1 cellular context compared by ENCODE assay signal in genomic region chr12:15880721-15881120, GRCh38.
TF ChIP-seq lines count a peak whose summit lies in the region.

No MANE protein-coding gene starts in this region.

TF ChIP-seq in WTC11, 78 proteins besides CTCF, POLR2A, EP300 and RAD21 (continued from another document):
- TF ChIP-seq, protein P1, sequence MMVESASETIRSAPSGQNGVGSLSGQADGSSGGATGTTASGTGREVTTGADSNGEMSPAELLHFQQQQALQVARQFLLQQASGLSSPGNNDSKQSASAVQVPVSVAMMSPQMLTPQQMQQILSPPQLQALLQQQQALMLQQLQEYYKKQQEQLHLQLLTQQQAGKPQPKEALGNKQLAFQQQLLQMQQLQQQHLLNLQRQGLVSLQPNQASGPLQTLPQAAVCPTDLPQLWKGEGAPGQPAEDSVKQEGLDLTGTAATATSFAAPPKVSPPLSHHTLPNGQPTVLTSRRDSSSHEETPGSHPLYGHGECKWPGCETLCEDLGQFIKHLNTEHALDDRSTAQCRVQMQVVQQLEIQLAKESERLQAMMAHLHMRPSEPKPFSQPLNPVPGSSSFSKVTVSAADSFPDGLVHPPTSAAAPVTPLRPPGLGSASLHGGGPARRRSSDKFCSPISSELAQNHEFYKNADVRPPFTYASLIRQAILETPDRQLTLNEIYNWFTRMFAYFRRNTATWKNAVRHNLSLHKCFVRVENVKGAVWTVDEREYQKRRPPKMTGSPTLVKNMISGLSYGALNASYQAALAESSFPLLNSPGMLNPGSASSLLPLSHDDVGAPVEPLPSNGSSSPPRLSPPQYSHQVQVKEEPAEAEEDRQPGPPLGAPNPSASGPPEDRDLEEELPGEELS (CRISPR knock-in tag; IDR thresholded peaks at IDR 0.05) = no peak
- TF ChIP-seq ZNF232 (CRISPR knock-in tag; IDR thresholded peaks at IDR 0.05) = no peak
